ENCODE assay signal across 10 cellular contexts in the genomic region with DNA sequence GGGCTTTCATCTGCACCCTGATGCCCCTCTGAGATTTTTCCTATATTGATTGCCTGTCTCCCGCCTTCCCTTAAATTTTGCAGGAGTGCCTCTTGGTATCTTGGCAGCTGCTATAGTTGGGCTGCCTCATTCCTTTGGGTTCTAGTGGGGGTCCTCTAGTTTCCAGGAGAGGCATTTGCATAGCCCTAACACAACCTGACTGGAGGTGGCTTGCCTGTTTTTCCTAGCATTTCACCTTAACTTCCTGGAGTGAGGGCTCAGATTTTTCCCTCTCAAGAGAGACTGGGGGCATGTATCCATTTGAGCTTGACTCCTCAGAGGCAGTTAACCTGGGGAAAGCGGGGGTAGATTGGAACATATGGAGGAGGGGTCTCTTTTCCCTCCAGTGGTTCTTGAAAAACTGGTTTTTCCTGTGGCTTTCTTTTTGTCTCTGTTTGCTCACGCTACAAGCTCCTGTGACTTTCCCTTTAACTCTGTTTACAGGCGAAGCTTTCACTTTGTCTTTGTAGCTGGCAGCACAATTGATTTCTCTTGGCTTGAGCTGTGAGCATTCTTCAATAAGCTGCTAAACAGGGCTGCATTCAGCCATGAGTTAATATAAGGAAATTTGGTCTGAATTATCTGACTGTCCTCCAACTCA. TPM values are rescaled to one million over a fixed set of nuclear protein-coding genes. Genes with fewer than 3 reads are reported as not detected.
A peak's percentile ranks its signal among the peaks of the same experiment; 100 is the strongest.
DNase-seq lines count a peak whose midpoint lies in the region; ATAC-seq, FAIRE-seq and TF ChIP-seq lines count a peak whose summit lies in the region.
"Had no signal": no experiment of that assay in that cellular context is flagged by ENCODE, and none has a peak within 500 bp of the region (broad histone marks: within the 10 kb centered on the region; RNA-seq: fewer than 3 reads in every experiment).

No MANE protein-coding gene starts in this region.

- H3K36me3 ChIP-seq in GM23338 (ENCODE audit: insufficient read depth) (no peaks in the 10 kb centered on the region), iPS-18a (ENCODE audit: control insufficient read depth, low read depth, low read length) (no peaks in the 10 kb centered on the region), skeletal muscle satellite cell (ENCODE audit: insufficient read depth, low read length) (no peaks in the 10 kb centered on the region)

- ATAC-seq in GM23338 (peak; percentile 70), SK-N-SH treated with all-trans-retinoic acid at 6 μM for 48 hours (peak; percentile 70), GM18909 (IDR thresholded peaks at IDR 0.05; ENCODE audit: poor library complexity, unreplicated experiment) (no peak)
- ATAC-seq in activated CD4-positive, alpha-beta T cell treated with anti-CD3 and anti-CD28 coated beads for 36 hours = no peak

- peak overlapping the region; percentile 62 for H3K4me3 Mint-ChIP-seq in GM23338
- H3K4me3 Mint-ChIP-seq in activated CD4-positive, alpha-beta T cell treated with anti-CD3 and anti-CD28 coated beads for 36 hours = no peak overlapping the region
- H3K4me3 Mint-ChIP-seq: activated naive CD8-positive, alpha-beta T cell had no signal

- intact Hi-C loops in activated CD4-positive, alpha-beta T cell treated with anti-CD3 and anti-CD28 coated beads for 36 hours (cut with DNase I, micrococcal nuclease) = no loop called here

- no peak for TF ChIP-seq CTCF in GM23338 (conservative IDR thresholded peaks at IDR 0.05; ENCODE audit: low read depth in 2 of 2)

- H3K4me1 ChIP-seq in GM23338 (ENCODE audit: insufficient read depth) (peaks cover 34% of the 10 kb centered on the region), iPS-18a (ENCODE audit: control insufficient read depth, low read depth, low read length) (peaks cover 37% of the 10 kb centered on the region), skeletal muscle satellite cell (ENCODE audit: control insufficient read depth, insufficient read depth, low read length) (no peaks in the 10 kb centered on the region)

- H3K27ac Mint-ChIP-seq in GM23338 = peak overlapping the region; percentile 99
- no peak overlapping the region for H3K27ac Mint-ChIP-seq in activated CD4-positive, alpha-beta T cell treated with anti-CD3 and anti-CD28 coated beads for 36 hours
- H3K27ac Mint-ChIP-seq: activated naive CD8-positive, alpha-beta T cell had no signal

- FAIRE-seq in frontal cortex (lab: Jason Lieb, UNC) = no peak

- H3K4me3 ChIP-seq in GM23338 (peak overlapping the region; percentile 31), iPS-18a (ENCODE audit: low read length) (peak overlapping the region; percentile 46), skeletal muscle satellite cell (ENCODE audit: low read length) (peak overlapping the region; percentile 39)

- DNase-seq in GM23338 (ENCODE audit: low spot score) = peak; percentile 90
- DNase-seq in activated CD4-positive, alpha-beta T cell treated with anti-CD3 and anti-CD28 coated beads for 36 hours = no peak
- no peak for DNase-seq in SHP77 treated with DMSO at 0.1 percent for 48 hours (lab: John Stamatoyannopoulos, UW)
- DNase-seq in frontal cortex (ENCODE audit: low spot score in 2 of 2) = no peak
- DNase-seq: hypothalamus had no signal

- peaks cover 3% of the 10 kb centered on the region; the same call in 1 of the 3 replicates for H3K36me3 Mint-ChIP-seq in GM23338 (ENCODE audit: low read depth)
- H3K36me3 Mint-ChIP-seq in activated CD4-positive, alpha-beta T cell treated with anti-CD3 and anti-CD28 coated beads for 36 hours (ENCODE audit: low read depth) = no peaks in the 10 kb centered on the region
- H3K36me3 Mint-ChIP-seq: activated naive CD8-positive, alpha-beta T cell had no signal

- H3K27ac ChIP-seq in GM23338 (ENCODE audit: low read depth) = peak overlapping the region; percentile 90
- H3K27ac ChIP-seq in iPS-18a (ENCODE audit: low read length) = peak overlapping the region; percentile 79

- H3K79me2 ChIP-seq in GM23338 (replicated peaks; ENCODE audit: insufficient read depth) = no peaks in the 10 kb centered on the region

- POLR2A ChIA-PET in activated CD4-positive, alpha-beta T cell treated with anti-CD3 and anti-CD28 coated beads for 36 hours (lab: Charles Lee) = no interaction called here

- H3K4me1 Mint-ChIP-seq in GM23338 = peaks cover 54% of the 10 kb centered on the region
- H3K4me1 Mint-ChIP-seq in activated CD4-positive, alpha-beta T cell treated with anti-CD3 and anti-CD28 coated beads for 36 hours = no peaks in the 10 kb centered on the region

- H3K4me2 ChIP-seq in GM23338 = peak overlapping the region; percentile 57
- H3K4me2 ChIP-seq in skeletal muscle satellite cell (ENCODE audit: low read length) = peak overlapping the region; percentile 44

- peaks cover 12% of the 10 kb centered on the region for H3K27me3 Mint-ChIP-seq in GM23338 (ENCODE audit: insufficient read depth, low read depth, poor library complexity)
- peaks cover 8% of the 10 kb centered on the region for H3K27me3 Mint-ChIP-seq in activated CD4-positive, alpha-beta T cell treated with anti-CD3 and anti-CD28 coated beads for 36 hours
- H3K27me3 Mint-ChIP-seq: activated naive CD8-positive, alpha-beta T cell had no signal

- peaks cover 3% of the 10 kb centered on the region; the same call in 2 of the 3 replicates for H3K9me3 Mint-ChIP-seq in GM23338
- H3K9me3 Mint-ChIP-seq in activated CD4-positive, alpha-beta T cell treated with anti-CD3 and anti-CD28 coated beads for 36 hours (ENCODE audit: low read depth) = no peaks in the 10 kb centered on the region

- H3K9ac ChIP-seq in iPS-18a (ENCODE audit: low read length) = peak overlapping the region; percentile 63
- H3K9ac ChIP-seq in skeletal muscle satellite cell (ENCODE audit: low read depth, low read length) = no peak overlapping the region

- H3F3A ChIP-seq in GM23338 (replicated peaks; ENCODE audit: low read depth) = peaks cover 3% of the 10 kb centered on the region; the same call in 1 of the 2 replicates

- H4K20me1 ChIP-seq in GM23338 (replicated peaks; ENCODE audit: insufficient read depth) = no peaks in the 10 kb centered on the region

- H2AFZ ChIP-seq in GM23338 = no peak overlapping the region; the same call in 1 of the 2 replicates

- H3K9me3 ChIP-seq in iPS-18a (ENCODE audit: control insufficient read depth, low read depth, low read length) = no peaks in the 10 kb centered on the region
- H3K9me3 ChIP-seq in skeletal muscle satellite cell (replicated peaks; ENCODE audit: low read length) = no peaks in the 10 kb centered on the region

- H3K27me3 ChIP-seq in GM23338 (ENCODE audit: insufficient read depth) (no peaks in the 10 kb centered on the region), iPS-18a (ENCODE audit: control insufficient read depth, insufficient read depth, low read length) (no peaks in the 10 kb centered on the region), skeletal muscle satellite cell (ENCODE audit: control insufficient read depth, insufficient read depth, low read length) (no peaks in the 10 kb centered on the region)

- CTCF ChIA-PET in activated CD4-positive, alpha-beta T cell treated with anti-CD3 and anti-CD28 coated beads for 36 hours (lab: Charles Lee) = interaction anchor here (0.6 kb wide), 1 partner anchor 1390 kb away, joined by 3 read pairs; no protein-coding TSS in a partner anchor

- peaks cover 12% of the 10 kb centered on the region; the same call in 1 of the 2 replicates for H3K9me2 ChIP-seq in GM23338 (ENCODE audit: insufficient read depth)

TF ChIP-seq in SK-N-SH treated with all-trans-retinoic acid at 6 μM for 48 hours, 23 proteins besides CTCF, POLR2A, EP300 and RAD21 (continues in another document):
- TF ChIP-seq CREB5 (CRISPR knock-in tag; IDR thresholded peaks at IDR 0.05; ENCODE audit: low read depth) = no peak
- TF ChIP-seq RARB (CRISPR knock-in tag; IDR thresholded peaks at IDR 0.05) = no peak
- no peak for TF ChIP-seq OSR1 (CRISPR knock-in tag; IDR thresholded peaks at IDR 0.05)
- no peak for TF ChIP-seq PPARA (CRISPR knock-in tag; IDR thresholded peaks at IDR 0.05; ENCODE audit: borderline replicate concordance)
- TF ChIP-seq CSDC2 (CRISPR knock-in tag; IDR thresholded peaks at IDR 0.05) = no peak
- no peak for TF ChIP-seq ESRRG (CRISPR knock-in tag; IDR thresholded peaks at IDR 0.05)
- TF ChIP-seq ARNTL (CRISPR knock-in tag; IDR thresholded peaks at IDR 0.05; ENCODE audit: borderline replicate concordance, low read depth) = no peak
- no peak for TF ChIP-seq BACH2 (CRISPR knock-in tag; IDR thresholded peaks at IDR 0.05; ENCODE audit: borderline replicate concordance)
- TF ChIP-seq ZNF8 (CRISPR knock-in tag; IDR thresholded peaks at IDR 0.05) = no peak
- TF ChIP-seq CSRNP3 (CRISPR knock-in tag; IDR thresholded peaks at IDR 0.05) = no peak

RNA-seq across cellular contexts. Expression of gene UGT2A3, which starts 45.9 kb away (rescaled TPM):
- total RNA-seq in GM23338 (2014; rRNA removed; shearing (Covaris generic)) = not detected in 2 replicates
- not detected in 2 replicates for polyA plus RNA-seq in GM23338 (2016; fragmentation: Nextera tagmentation; extraction: Ambion mirVana)
- total RNA-seq in skeletal muscle satellite cell (2012; rRNA removed) = not detected in 2 replicates
- total RNA-seq in activated CD4-positive, alpha-beta T cell treated with anti-CD3 and anti-CD28 coated beads for 36 hours = not detected
- not detected for total RNA-seq in frontal cortex

Comparison
In these comparisons a context has a peak if more than half of its experiments do, and no peak if none do; other contexts are left out.
1. ATAC-seq: peak in GM23338 (single experiment) and SK-N-SH treated with all-trans-retinoic acid at 6 μM for 48 hours (single experiment); none in activated CD4-positive, alpha-beta T cell treated with anti-CD3 and anti-CD28 coated beads for 36 hours (single experiment) and GM18909 (single experiment).
2. Peak in every context shown above with its lines, with median percentiles within 50 percentile points of each other: H3K4me3 ChIP-seq.